ENCODE assay signal across 21 cellular contexts in genomic region chr2:182259629-182260150, GRCh38.
A peak's percentile ranks its signal among the peaks of the same experiment; 100 is the strongest.
DNase-seq lines count a peak whose midpoint lies in the region; ATAC-seq, FAIRE-seq and TF ChIP-seq lines count a peak whose summit lies in the region.
"Had no signal": no experiment of that assay in that cellular context is flagged by ENCODE, and none has a peak within 500 bp of the region (broad histone marks: within the 10 kb centered on the region; RNA-seq: fewer than 3 reads in every experiment).

No MANE protein-coding gene starts in this region.

- TF ChIP-seq EP300 in HepG2 (IDR thresholded peaks at IDR 0.05; ENCODE audit: low read depth in 2 of 2, low read length in 2 of 2) (no peak), HepG2 (CRISPR knock-in tag; IDR thresholded peaks at IDR 0.05; ENCODE audit: borderline replicate concordance) (no peak)

- no peak overlapping the region for H3K4me3 ChIP-seq in heart right ventricle
- no peak overlapping the region for H3K4me3 ChIP-seq in right atrium auricular region
- H3K4me3 ChIP-seq in coronary artery: peak overlapping the region; percentile 41
- no peak overlapping the region for H3K4me3 ChIP-seq in HepG2 (replicated peaks in 1 of 3; ENCODE audit: insufficient read depth in 1 of 3, low read depth in 2 of 3, low read length in 3 of 3)
- H3K4me3 ChIP-seq: upper lobe of left lung had no signal

- no peak for TF ChIP-seq POLR2A in HepG2 (IDR thresholded peaks at IDR 0.05; ENCODE audit: insufficient read depth in 1 of 2, low read depth in 2 of 2, low read length in 2 of 2)

- ATAC-seq in heart right ventricle: peak in 5 of 8 donors; percentile 14 to 42 (median 26)
- no peak for ATAC-seq in HepG2
- no peak for ATAC-seq in GM18870 (IDR thresholded peaks at IDR 0.05; ENCODE audit: unreplicated experiment)
- ATAC-seq: activated T-helper 17 cell treated with anti-CD3 and anti-CD28 coated beads, Interleukin-2, amount 50 U/mL, for 72 hours; natural killer cell; T-cell had no signal

- BruUV-seq in HepG2 (replicated peaks; lab: Mats Ljungman, UMichigan): no TSS peak

- no peak overlapping the region for H3K9ac ChIP-seq in HepG2 (ENCODE audit: insufficient read depth, low read depth, low read length)

- H3K4me2 ChIP-seq in HepG2 (ENCODE audit: low read depth, low read length): no peak overlapping the region

- no peaks in the 10 kb centered on the region; the same call in 1 of the 2 replicates for H4K20me1 ChIP-seq in HepG2 (ENCODE audit: insufficient read depth, low read length)

- intact Hi-C loops in heart right ventricle (cut with DNase I) (no loop called here), HepG2 (cut with micrococcal nuclease; ENCODE audit: unreplicated experiment) (no loop called here)

- no peak for TF ChIP-seq CTCF in heart right ventricle (IDR thresholded peaks at IDR 0.05)
- TF ChIP-seq CTCF in right atrium auricular region (IDR thresholded peaks at IDR 0.05): no peak
- no peak for TF ChIP-seq CTCF in coronary artery (IDR thresholded peaks at IDR 0.05)
- no peak for TF ChIP-seq CTCF in HepG2 (CRISPR knock-in tag; IDR thresholded peaks at IDR 0.05)

- peak overlapping the region in 3 of 10 donors; percentile 1 to 21 (median 12) for H3K27ac ChIP-seq in heart right ventricle
- no peak overlapping the region for H3K27ac ChIP-seq in right atrium auricular region
- peak overlapping the region; percentile 22 to 23 for H3K27ac ChIP-seq in coronary artery
- no peak overlapping the region for H3K27ac ChIP-seq in HepG2 (ENCODE audit: extremely low read length, insufficient read depth, low read length)
- H3K27ac ChIP-seq: upper lobe of left lung had no signal

- DNase-seq in heart right ventricle (no peak), right atrium auricular region (ENCODE audit: low spot score) (no peak), coronary artery (ENCODE audit: low spot score) (no peak), iris pigment epithelial cell (ENCODE audit: low read depth) (peak; percentile 43), NCI-H524 (lab: John Stamatoyannopoulos, UW) (no peak), HepG2 (ENCODE audit: low spot score) (no peak), DMS53 (lab: John Stamatoyannopoulos, UW) (no peak)
- DNase-seq: 8988T; activated CD4-positive, alpha-beta T cell treated with anti-CD3 and anti-CD28 coated beads for 4 hours; activated naive CD8-positive, alpha-beta T cell treated with anti-CD3 and anti-CD28 coated beads for 36 hours; COR-L47; natural killer cell; NCI-H187; NCI-H774; small intestine; stimulated activated CD4-positive, alpha-beta T cell treated with anti-CD3 and anti-CD28 coated beads, Interleukin-4, amount 100 ng/mL, for 1 hour; T-cell; upper lobe of left lung had no signal

- CTCF ChIA-PET in HepG2 (lab: Yijun Ruan, JAX; ENCODE audit: low intra/inter-chr PET ratio, low total read pairs): no interaction called here

- no peaks in the 10 kb centered on the region for H3K79me2 ChIP-seq in HepG2 (ENCODE audit: insufficient read depth, low read length)

- WGBS in heart right ventricle, 2 donors: 54 to 68% methylated on average over 4 of the region's 4 CpGs
- 0% methylated on average over 4 of the region's 4 CpGs for WGBS in HepG2 (ENCODE audit: low lambda C conversion rate)

- H2AFZ ChIP-seq in HepG2 (ENCODE audit: low read length): no peak overlapping the region

- FAIRE-seq in HepG2 (lab: Jason Lieb, UNC): no peak
- FAIRE-seq: GM18507, small intestine had no signal

- H3K36me3 ChIP-seq in heart right ventricle: no peaks in the 10 kb centered on the region
- no peaks in the 10 kb centered on the region for H3K36me3 ChIP-seq in right atrium auricular region
- no peaks in the 10 kb centered on the region for H3K36me3 ChIP-seq in HepG2 (replicated peaks in 1 of 2; ENCODE audit: control insufficient read depth in 1 of 2, insufficient read depth in 2 of 2, low read length in 2 of 2)
- H3K36me3 ChIP-seq: upper lobe of left lung had no signal

- H3K9me3 ChIP-seq in heart right ventricle (peaks cover 0 to 3% (median 0%) of the 10 kb centered on the region in 11 donors), right atrium auricular region (no peaks in the 10 kb centered on the region), HepG2 (ENCODE audit: low read length) (no peaks in the 10 kb centered on the region)
- H3K9me3 ChIP-seq: upper lobe of left lung had no signal

- no peak for TF ChIP-seq RAD21 in HepG2 (CRISPR knock-in tag; IDR thresholded peaks at IDR 0.05)

- POLR2A ChIA-PET in HepG2 (lab: Yijun Ruan, JAX): no interaction called here

- no peaks in the 10 kb centered on the region for H3K27me3 ChIP-seq in heart right ventricle
- H3K27me3 ChIP-seq in right atrium auricular region: no peaks in the 10 kb centered on the region
- H3K27me3 ChIP-seq in HepG2 (ENCODE audit: control insufficient read depth in 1 of 2, insufficient read depth in 2 of 2, low read length in 2 of 2): no peaks in the 10 kb centered on the region
- H3K27me3 ChIP-seq: upper lobe of left lung had no signal

- in situ Hi-C loops in HepG2 (cut with HindIII; ENCODE audit: extremely low pct_ligation_motif_present, low pct_unique_long_range_greater_than_20kb): no loop called here

- H3K4me1 ChIP-seq in heart right ventricle (peaks cover 0 to 17% (median 0%) of the 10 kb centered on the region in 9 donors), right atrium auricular region (peaks cover 0 to 6% of the 10 kb centered on the region in 2 donors), HepG2 (ENCODE audit: insufficient read depth, low read length) (no peaks in the 10 kb centered on the region)
- H3K4me1 ChIP-seq: upper lobe of left lung had no signal

TF ChIP-seq in HepG2, 621 proteins besides CTCF, POLR2A, EP300 and RAD21:
- TF ChIP-seq ZNF605 (CRISPR knock-in tag; IDR thresholded peaks at IDR 0.05): no peak
- TF ChIP-seq KAT2B (IDR thresholded peaks at IDR 0.05; ENCODE audit: borderline replicate concordance, low read depth, low read length): no peak
- TF ChIP-seq SRSF9 (IDR thresholded peaks at IDR 0.05; ENCODE audit: borderline replicate concordance, insufficient read depth, low read depth, low read length, poor library complexity, severe bottlenecking): no peak
- no peak for TF ChIP-seq KMT2A (CRISPR knock-in tag; IDR thresholded peaks at IDR 0.05)

Comparison
In these comparisons a context has a peak if more than half of its experiments do, and no peak if none do; other contexts are left out.
1. ATAC-seq: peak in heart right ventricle (5 of 8); none in HepG2 (single experiment) and GM18870 (single experiment).
2. H3K27ac ChIP-seq: peak in coronary artery (2 of 2); none in right atrium auricular region (0 of 2) and HepG2 (single experiment).